Comparison of ENCODE assay signal across 11 cellular contexts in the genomic region with DNA sequence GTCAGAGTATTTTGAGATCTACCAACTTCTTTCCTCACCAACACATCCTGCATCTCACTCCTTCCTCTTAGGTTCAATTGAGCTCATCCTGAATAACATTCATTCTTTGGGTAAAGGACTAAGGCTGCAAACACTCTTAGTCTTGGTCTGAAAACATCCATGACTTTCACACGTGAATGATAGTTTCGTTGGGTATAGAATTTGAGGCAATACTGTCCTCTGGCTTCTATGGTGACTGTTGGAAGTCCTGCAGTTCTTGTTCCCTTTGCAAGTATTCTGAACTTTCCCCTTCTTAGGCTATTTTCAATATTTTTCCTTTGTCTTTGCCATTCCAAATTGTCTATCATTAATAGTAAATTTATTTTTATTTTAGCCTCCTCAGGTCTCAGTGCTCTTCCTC.
"Had no signal": no experiment of that assay in that cellular context is flagged by ENCODE, and none has a peak within 500 bp of the region (broad histone marks: within the 10 kb centered on the region; RNA-seq: fewer than 3 reads in every experiment).

No MANE protein-coding gene starts in this region.

- DNase-seq: GM23248, GOT3, H7, H9, HCEC 1CT, HFFc6 had no signal

- FAIRE-seq: H1, H54 had no signal

- ATAC-seq: GM23338, HCT116 had no signal

- H3K27ac ChIP-seq: GM23248 had no signal

- H3K36me3 ChIP-seq: HAP-1 had no signal

- H2AFZ ChIP-seq: GM23248, GM23338 had no signal

- H3K9ac ChIP-seq: GM23248 had no signal

- H3K4me3 ChIP-seq: GM23248, GM23338, HAP-1 had no signal

- H3K4me2 ChIP-seq: GM23338 had no signal

- H3K4me1 ChIP-seq: HAP-1 had no signal
